Comparison of ENCODE assay signal across 19 cellular contexts in the genomic region with DNA sequence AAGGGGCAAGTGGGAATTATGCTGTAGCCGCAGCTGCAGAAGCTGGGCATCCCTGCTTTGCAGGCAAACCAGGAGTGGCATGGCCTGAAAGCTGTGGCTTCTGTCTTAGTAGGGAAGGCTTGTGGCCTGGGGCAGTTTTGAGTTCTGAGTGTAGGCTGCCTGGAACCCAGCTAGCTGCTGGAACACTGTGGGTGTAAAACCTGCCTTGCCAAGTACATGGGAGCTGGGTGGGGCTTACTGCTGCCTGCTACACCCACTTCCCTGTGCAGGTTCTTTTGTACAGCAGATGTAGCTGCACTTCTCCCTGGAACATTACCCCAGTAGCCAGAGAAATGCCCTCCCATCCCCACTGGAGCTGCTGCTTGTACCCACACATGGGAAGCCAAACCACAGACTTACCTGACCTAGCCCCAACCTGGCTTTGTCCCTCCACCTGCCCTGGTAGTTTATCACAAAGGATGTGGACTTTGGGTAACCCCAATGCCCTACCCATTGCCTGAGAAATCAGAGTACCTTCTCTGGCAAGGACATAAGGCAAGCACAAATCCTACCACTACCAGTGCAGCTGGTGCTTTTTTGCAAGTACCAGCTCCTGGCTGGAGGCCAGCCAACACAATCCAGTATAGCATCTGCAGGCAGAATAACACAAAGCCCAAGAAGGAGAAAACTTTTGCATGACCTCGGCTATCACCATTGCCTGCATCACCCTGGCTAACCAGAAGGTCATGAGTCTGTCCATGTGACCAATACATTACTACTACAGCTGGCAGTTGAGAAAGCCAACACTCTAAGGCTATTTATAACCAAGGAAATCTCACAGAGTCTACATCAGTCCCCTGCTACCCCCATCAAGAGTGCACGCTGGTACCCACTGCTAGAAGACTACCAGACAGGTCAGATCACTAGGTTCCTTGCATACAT. TPM values are rescaled to one million over a fixed set of nuclear protein-coding genes. Genes with fewer than 3 reads are reported as not detected.
A peak's percentile ranks its signal among the peaks of the same experiment; 100 is the strongest.
DNase-seq lines count a peak whose midpoint lies in the region; ATAC-seq and TF ChIP-seq lines count a peak whose summit lies in the region.
"Had no signal": no experiment of that assay in that cellular context is flagged by ENCODE, and none has a peak within 500 bp of the region (broad histone marks: within the 10 kb centered on the region; RNA-seq: fewer than 3 reads in every experiment).

No MANE protein-coding gene starts in this region.

- no peaks in the 10 kb centered on the region for H3K27me3 ChIP-seq in BE2C

- intact Hi-C loops in Right ventricle myocardium superior (cut with DNase I) (no loop called here), cardiac septum (cut with DNase I) (no loop called here)

- DNase-seq in Right ventricle myocardium superior (no peak), cardiac septum (ENCODE audit: low spot score) (no peak), brain pericyte (ENCODE audit: low read depth, low spot score) (peak; percentile 33), islet precursor cell (peak; percentile 66), NOMO-1 treated with DMSO at 0.1 percent for 48 hours (lab: John Stamatoyannopoulos, UW; ENCODE audit: unreplicated experiment) (no peak), NK-92 (lab: John Stamatoyannopoulos, UW; ENCODE audit: unreplicated experiment) (no peak), BE2C (no peak)
- DNase-seq: ACHN; activated CD8-positive, alpha-beta T cell treated with anti-CD3 and anti-CD28 coated beads, Interleukin-2, amount 10 ng/mL, durations not matched to agents 7 days and 5 days; CD4-positive, alpha-beta memory T cell; GM23248; MV-4-11; T-helper 1 cell had no signal

- H3K9me3 ChIP-seq in BE2C: no peaks in the 10 kb centered on the region

- H3K4me1 ChIP-seq in BE2C: no peaks in the 10 kb centered on the region

- TF ChIP-seq CTCF in BE2C (IDR thresholded peaks at IDR 0.05; ENCODE audit: low read depth, low read length): no peak

- H3K36me3 ChIP-seq in BE2C: no peaks in the 10 kb centered on the region

- ATAC-seq in Right ventricle myocardium superior (ENCODE audit: poor library complexity) (peak; percentile 91), GM19463 (IDR thresholded peaks at IDR 0.05; ENCODE audit: unreplicated experiment) (no peak)
- ATAC-seq: activated CD8-positive, alpha-beta T cell treated with anti-CD3 and anti-CD28 coated beads, Interleukin-2, amount 10 ng/mL, durations not matched to agents 7 days and 5 days had no signal

- H3K4me3 ChIP-seq in BE2C (ENCODE audit: low read depth, low read length): no peak overlapping the region
- H3K4me3 ChIP-seq: coronary artery, GM23248 had no signal

RNA-seq across cellular contexts. Expression of a gene that starts 26.5 kb away (rescaled TPM):
- total RNA-seq in Right ventricle myocardium superior (116 TPM), cardiac septum (74.8 TPM)
- not detected for polyA plus RNA-seq in BE2C (2012; ENCODE audit: insufficient read depth, insufficient read length, low read depth)
- total RNA-seq: activated CD8-positive, alpha-beta T cell treated with anti-CD3 and anti-CD28 coated beads, Interleukin-2, amount 10 ng/mL, durations not matched to agents 7 days and 5 days; CD4-positive, alpha-beta memory T cell; epithelial cell of proximal tubule; GM23248; mesothelial cell of epicardium; ureter had no signal
- polyA plus RNA-seq: CD4-positive, alpha-beta memory T cell; GM23248; keratinocyte had no signal

Comparison
In these comparisons a context has a peak if more than half of its experiments do, and no peak if none do; other contexts are left out.
1. DNase-seq: peak in brain pericyte (single experiment) and islet precursor cell (single experiment); none in Right ventricle myocardium superior (single experiment), cardiac septum (single experiment), NOMO-1 treated with DMSO at 0.1 percent for 48 hours (single experiment), NK-92 (single experiment) and BE2C (single experiment).